ENCODE assay signal across 21 cellular contexts in the genomic region with DNA sequence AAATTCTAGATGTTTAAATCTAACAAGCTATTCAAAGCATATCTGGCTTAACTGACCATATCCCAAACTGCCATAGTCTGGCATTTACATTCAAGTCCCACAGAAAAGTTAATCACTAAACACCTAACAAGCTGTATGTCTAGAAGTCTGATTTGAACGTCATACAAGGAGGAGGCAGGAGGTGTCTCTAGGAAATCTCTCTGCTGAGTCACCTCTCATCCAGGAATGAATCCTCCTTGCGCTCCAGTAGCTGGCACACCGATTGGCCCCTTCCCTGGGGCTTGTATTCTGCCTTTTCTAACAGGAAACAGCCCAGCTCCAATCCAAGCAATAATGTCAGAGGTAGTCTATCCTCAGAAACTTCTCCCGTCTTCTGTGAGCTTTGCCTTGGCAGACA. TPM values are rescaled to one million over a fixed set of nuclear protein-coding genes. Genes with fewer than 3 reads are reported as not detected.
DNase-seq lines count a peak whose midpoint lies in the region; ATAC-seq, FAIRE-seq and TF ChIP-seq lines count a peak whose summit lies in the region.
"Had no signal": no experiment of that assay in that cellular context is flagged by ENCODE, and none has a peak within 500 bp of the region (broad histone marks: within the 10 kb centered on the region; RNA-seq: fewer than 3 reads in every experiment).

No MANE protein-coding gene starts in this region.

- H4K91ac ChIP-seq in IMR-90 (ENCODE audit: insufficient read depth, low read depth, low read length): no peak overlapping the region

- no peak for TF ChIP-seq POLR2A in A549 (IDR thresholded peaks at IDR 0.05; ENCODE audit: low read length)
- TF ChIP-seq POLR2A in IMR-90 (IDR thresholded peaks at IDR 0.05; ENCODE audit: low read depth, low read length): no peak

- DNase-seq in A549 (ENCODE audit: low read depth in 1 of 2, low spot score in 1 of 2) (peak; percentile 20 to 35), IMR-90 (peak; percentile 70), mammary epithelial cell (peak; percentile 27), head of caudate nucleus (peak in 25 of 42 donors; percentile 26 to 83 (median 57)), NCI-H187 treated with DMSO at 0.1 percent for 48 hours (lab: John Stamatoyannopoulos, UW) (no peak), SW 1271 (lab: John Stamatoyannopoulos, UW) (no peak), natural killer cell (no peak), endothelial cell (ENCODE audit: low spot score) (no peak)
- DNase-seq: activated CD4-positive, alpha-beta T cell treated with anti-CD3 and anti-CD28 coated beads for 48 hours; activated T-cell treated with anti-CD3 and anti-CD28 coated beads, Interleukin-2, amount 50 U/mL, for 1 hour; GDM1; heart right ventricle; left cardiac atrium; NCI-H1436; NCI-H446; stimulated activated CD4-positive, alpha-beta T cell treated with anti-CD3 and anti-CD28 coated beads, Interleukin-4, amount 100 ng/mL, for 4 hours; tibial artery had no signal

- no peaks in the 10 kb centered on the region for H3K27me3 Mint-ChIP-seq in natural killer cell (ENCODE audit: low read depth in 2 of 2)
- H3K27me3 Mint-ChIP-seq in endothelial cell (ENCODE audit: unreplicated experiment): no peaks in the 10 kb centered on the region

- no peak overlapping the region for H4K8ac ChIP-seq in IMR-90 (ENCODE audit: low read depth in 2 of 2, low read length in 2 of 2)

- H3K4me1 ChIP-seq in A549 (peaks cover 5% of the 10 kb centered on the region; the same call in 1 of the 3 replicates), IMR-90 (ENCODE audit: control insufficient read depth, insufficient read depth, low read length) (peaks cover 3% of the 10 kb centered on the region; the same call in 1 of the 2 replicates), mammary epithelial cell (ENCODE audit: insufficient read depth, low read length) (no peaks in the 10 kb centered on the region)
- H3K4me1 ChIP-seq: heart right ventricle had no signal

- H3K4ac ChIP-seq in IMR-90 (ENCODE audit: low read depth, low read length): no peak overlapping the region

- no peak overlapping the region for H4K5ac ChIP-seq in IMR-90 (ENCODE audit: low read depth, low read length)

- H3K4me1 Mint-ChIP-seq in natural killer cell (peaks cover 10% of the 10 kb centered on the region in 2 donors), endothelial cell (ENCODE audit: unreplicated experiment) (peaks cover 7% of the 10 kb centered on the region)
- H3K4me1 Mint-ChIP-seq: activated naive CD4-positive, alpha-beta T cell treated with anti-CD3 and anti-CD28 coated beads, Interleukin-2, amount 50 U/mL, for 24 hours had no signal

- no peak overlapping the region for H2AK5ac ChIP-seq in IMR-90 (ENCODE audit: low read depth, low read length)

- H3K4me2 ChIP-seq in A549 (no peak overlapping the region; the same call in 2 of the 3 replicates), IMR-90 (ENCODE audit: low read depth, low read length) (no peak overlapping the region), mammary epithelial cell (ENCODE audit: insufficient read depth, low read depth, low read length) (no peak overlapping the region)
- H3K4me2 ChIP-seq: KMS-11 had no signal

- H3K9me3 ChIP-seq in A549 (no peaks in the 10 kb centered on the region), IMR-90 (ENCODE audit: control insufficient read depth, insufficient read depth, low read length) (no peaks in the 10 kb centered on the region), mammary epithelial cell (replicated peaks; ENCODE audit: insufficient read depth, low read length) (no peaks in the 10 kb centered on the region)
- H3K9me3 ChIP-seq: heart right ventricle, tibial artery had no signal

- H3K14ac ChIP-seq in IMR-90 (replicated peaks; ENCODE audit: low read depth, low read length): no peak overlapping the region

- H3K9me3 Mint-ChIP-seq in natural killer cell (no peaks in the 10 kb centered on the region), endothelial cell (ENCODE audit: unreplicated experiment) (no peaks in the 10 kb centered on the region)
- H3K9me3 Mint-ChIP-seq: activated naive CD4-positive, alpha-beta T cell treated with anti-CD3 and anti-CD28 coated beads, Interleukin-2, amount 50 U/mL, for 24 hours had no signal

- TF ChIP-seq RAD21 in A549 (conservative IDR thresholded peaks at IDR 0.05 in 1 of 2, IDR thresholded peaks at IDR 0.05 in 1 of 2): no peak
- no peak for TF ChIP-seq RAD21 in IMR-90 (IDR thresholded peaks at IDR 0.05; ENCODE audit: low read length)

- H2BK5ac ChIP-seq in IMR-90 (ENCODE audit: low read depth, low read length, poor library complexity, severe bottlenecking): no peak overlapping the region

- H2AK9ac ChIP-seq in IMR-90 (replicated peaks; ENCODE audit: low read depth, low read length, poor library complexity): no peak overlapping the region

- no peak overlapping the region for H3K23ac ChIP-seq in IMR-90 (ENCODE audit: low read depth, low read length)

- no peak overlapping the region for H2BK20ac ChIP-seq in IMR-90 (ENCODE audit: low read depth, low read length)

- no peak overlapping the region for H2AFZ ChIP-seq in IMR-90 (replicated peaks; ENCODE audit: low read length, poor library complexity)
- H2AFZ ChIP-seq in mammary epithelial cell (ENCODE audit: low read depth, low read length): no peak overlapping the region

- WGBS in A549 (ENCODE audit: missing lambda C conversion rate): 25% methylated on average over 4 of the region's 4 CpGs
- WGBS in IMR-90 (ENCODE audit: extremely low coverage in 2 of 2, insufficient read length in 1 of 2), 2 experiments: no CpG with 5 or more reads among the region's 4 CpGs
- 83% methylated on average over 4 of the region's 4 CpGs for WGBS in mammary epithelial cell (ENCODE audit: low coverage, missing lambda C conversion rate)

- dilution Hi-C loops in IMR-90 (cut with HindIII; ENCODE audit: low sequenced_read_pairs, unreplicated experiment): no loop called here
- dilution Hi-C loops in mammary epithelial cell (cut with HindIII; ENCODE audit: low sequenced_read_pairs): no loop called here

- H3K27me3 ChIP-seq in IMR-90 (ENCODE audit: control insufficient read depth, insufficient read depth, low read length): no peaks in the 10 kb centered on the region
- H3K27me3 ChIP-seq in mammary epithelial cell (ENCODE audit: insufficient read depth, low read length): no peaks in the 10 kb centered on the region
- H3K27me3 ChIP-seq: heart right ventricle, tibial artery had no signal

- no peak overlapping the region for H2BK120ac ChIP-seq in IMR-90 (ENCODE audit: low read depth, low read length)

- no peak overlapping the region for H3K27ac ChIP-seq in A549
- H3K27ac ChIP-seq in IMR-90 (ENCODE audit: insufficient read depth, low read length): no peak overlapping the region
- no peak overlapping the region for H3K27ac ChIP-seq in mammary epithelial cell (ENCODE audit: insufficient read depth, low read depth, low read length)
- H3K27ac ChIP-seq: heart right ventricle, KMS-11, tibial artery had no signal

- TF ChIP-seq EP300 in A549 (IDR thresholded peaks at IDR 0.05): no peak

- H3K79me1 ChIP-seq in IMR-90 (ENCODE audit: low read depth in 1 of 2, low read length in 2 of 2): no peaks in the 10 kb centered on the region

- H3K36me3 ChIP-seq in IMR-90 (ENCODE audit: control insufficient read depth, insufficient read depth, low read length) (peaks cover 1% of the 10 kb centered on the region; the same call in 1 of the 2 replicates), mammary epithelial cell (ENCODE audit: insufficient read depth, low read length) (peaks cover 13% of the 10 kb centered on the region)
- H3K36me3 ChIP-seq: heart right ventricle had no signal

- no peak for FAIRE-seq in A549 (lab: Jason Lieb, UNC)
- FAIRE-seq: endothelial cell of umbilical vein had no signal

- peak overlapping the region in 1 of 2 donors; percentile 19 for H3K27ac Mint-ChIP-seq in natural killer cell
- no peak overlapping the region for H3K27ac Mint-ChIP-seq in endothelial cell (ENCODE audit: unreplicated experiment)
- H3K27ac Mint-ChIP-seq: activated naive CD4-positive, alpha-beta T cell treated with anti-CD3 and anti-CD28 coated beads, Interleukin-2, amount 50 U/mL, for 24 hours had no signal

- H2BK15ac ChIP-seq in IMR-90 (ENCODE audit: low read depth, low read length): no peak overlapping the region

- H3K36me3 Mint-ChIP-seq in natural killer cell (no peaks in the 10 kb centered on the region), endothelial cell (ENCODE audit: low read depth, unreplicated experiment) (no peaks in the 10 kb centered on the region)
- H3K36me3 Mint-ChIP-seq: activated naive CD4-positive, alpha-beta T cell treated with anti-CD3 and anti-CD28 coated beads, Interleukin-2, amount 50 U/mL, for 24 hours had no signal

- no peaks in the 10 kb centered on the region for H4K20me1 ChIP-seq in IMR-90 (ENCODE audit: insufficient read depth, low read length)
- H4K20me1 ChIP-seq in mammary epithelial cell (ENCODE audit: insufficient read depth, low read length): no peaks in the 10 kb centered on the region

- CTCF ChIA-PET in A549 (lab: Yijun Ruan, JAX): no interaction called here
- CTCF ChIA-PET in IMR-90 (lab: Yijun Ruan, JAX): no interaction called here
- CTCF ChIA-PET in mammary epithelial cell (lab: Charles Lee; ENCODE audit: low non-redundant PET): no interaction called here

- TF ChIP-seq CTCF in A549 (IDR thresholded peaks at IDR 0.05) (no peak), IMR-90 (conservative IDR thresholded peaks at IDR 0.05; ENCODE audit: low read depth, low read length) (no peak), mammary epithelial cell (conservative IDR thresholded peaks at IDR 0.05 in 1 of 2, IDR thresholded peaks at IDR 0.05 in 1 of 2; ENCODE audit: extremely low read depth in 1 of 2, insufficient read depth in 1 of 2, low read depth in 1 of 2, low read length in 2 of 2) (no peak), natural killer cell (IDR thresholded peaks at IDR 0.05) (no peak), endothelial cell (IDR thresholded peaks at IDR 0.05; ENCODE audit: unreplicated experiment) (no peak)

- H3K9ac ChIP-seq in IMR-90 (ENCODE audit: low read depth, low read length): no peak overlapping the region
- no peak overlapping the region for H3K9ac ChIP-seq in mammary epithelial cell (ENCODE audit: insufficient read depth, low read length)
- H3K9ac ChIP-seq: KMS-11 had no signal

- no peak overlapping the region for H3K4me3 Mint-ChIP-seq in natural killer cell
- no peak overlapping the region for H3K4me3 Mint-ChIP-seq in endothelial cell (ENCODE audit: unreplicated experiment)
- H3K4me3 Mint-ChIP-seq: activated naive CD4-positive, alpha-beta T cell treated with anti-CD3 and anti-CD28 coated beads, Interleukin-2, amount 50 U/mL, for 24 hours had no signal

- H3K79me2 ChIP-seq in mammary epithelial cell (ENCODE audit: insufficient read depth, low read length): no peaks in the 10 kb centered on the region

- in situ Hi-C loops in IMR-90 (cut with MboI; ENCODE audit: low sequenced_read_pairs) (no loop called here), mammary epithelial cell (cut with MboI; ENCODE audit: low sequenced_read_pairs in 2 of 2) (no loop called here)

- BruUV-seq in IMR-90 (replicated peaks; lab: Mats Ljungman, UMichigan): no TSS peak
- no TSS peak for BruUV-seq in mammary epithelial cell (replicated peaks; lab: Mats Ljungman, UMichigan)

- POLR2A ChIA-PET in A549 (lab: Yijun Ruan, JAX) (no interaction called here), IMR-90 (lab: Charles Lee; ENCODE audit: unreplicated experiment) (no interaction called here)

- no peak overlapping the region for H3K18ac ChIP-seq in IMR-90 (ENCODE audit: low read depth, low read length)

- H3K56ac ChIP-seq in IMR-90 (ENCODE audit: extremely low read depth, insufficient read depth, low read length): no peak overlapping the region

- ATAC-seq in A549: peak; percentile 68 to 78; a peak in 5 of 6 replicates
- peak; percentile 70 for ATAC-seq in IMR-90 (ENCODE audit: low read depth)
- ATAC-seq in natural killer cell: no peak
- ATAC-seq: HCT116, heart right ventricle had no signal

- H3K4me3 ChIP-seq in A549 (no peak overlapping the region), IMR-90 (ENCODE audit: insufficient read depth, low read depth, low read length) (no peak overlapping the region), mammary epithelial cell (replicated peaks in 1 of 3; ENCODE audit: insufficient read depth in 1 of 3, low read depth in 2 of 3, low read length in 3 of 3) (no peak overlapping the region)
- H3K4me3 ChIP-seq: heart right ventricle, tibial artery had no signal

- H3K9me1 ChIP-seq in IMR-90 (ENCODE audit: insufficient read depth, low read length): peaks cover 2% of the 10 kb centered on the region; the same call in 1 of the 2 replicates

- intact Hi-C loops in IMR-90 (cut with micrococcal nuclease): no loop called here
- intact Hi-C loops in mammary epithelial cell (cut with micrococcal nuclease): no loop called here
- intact Hi-C loops in head of caudate nucleus (cut with DNase I): no loop called here
- intact Hi-C loops in natural killer cell (cut with micrococcal nuclease): no loop called here

RNA-seq across cellular contexts. Expression of a gene that starts 31.8 kb away (rescaled TPM):
- 0.94 and 1.00 TPM in 2 replicates for polyA plus RNA-seq in A549 (2011; rRNA removed)
- 0.22 and 0.34 TPM in 2 replicates for polyA plus RNA-seq in A549 (2012; cell fraction: cytosol; rRNA removed)
- 0.13 and 0.21 TPM in 2 replicates for polyA plus RNA-seq in A549 (2012; cell fraction: nucleus; rRNA removed)
- 0.32 to 0.51 TPM (median 0.46 TPM) in 3 replicates for polyA plus RNA-seq in A549 (2017; fragmentation: RNase III; extraction: RNeasy Plus Mini Kit Qiagen cat#74134 plus additional on column Dnase treatment)
- 0.79 TPM in 1 of 2 replicates, not detected in the other for polyA minus RNA-seq in A549 (2011; rRNA and poly(A)+ RNA removed)
- 33.9 and 34.4 TPM in 2 replicates for total RNA-seq in IMR-90 (2012; rRNA removed)
- 29.8 and 35.5 TPM in 2 replicates for polyA plus RNA-seq in IMR-90 (2012; rRNA removed)
- 24.1 and 40.6 TPM in 2 replicates for polyA plus RNA-seq in IMR-90 (2012; cell fraction: cytosol; rRNA removed)
- 11.1 and 35.1 TPM in 2 replicates for polyA plus RNA-seq in IMR-90 (2012; cell fraction: nucleus; rRNA removed; ENCODE audit: low replicate concordance)
- 100 to 1,000 TPM in 1 of 2 donors, 10 to 100 TPM in 1; 82.2 to 230 TPM for total RNA-seq in mammary epithelial cell
- 138 TPM for polyA plus RNA-seq in mammary epithelial cell
- 120 TPM for polyA minus RNA-seq in mammary epithelial cell
- total RNA-seq in natural killer cell: 100 to 1,000 TPM in 1 of 3 donors, 10 to 100 TPM in 2; 41.4 to 110 (median 56.2) TPM
- 56.0 TPM for total RNA-seq in endothelial cell (ENCODE audit: unreplicated experiment)

Comparison
In these comparisons a context has a peak if more than half of its experiments do, and no peak if none do; other contexts are left out.
1. ATAC-seq: peak in A549 (2 of 2) and IMR-90 (single experiment); none in natural killer cell (0 of 3).
2. DNase-seq: peak in A549 (2 of 2), IMR-90 (single experiment), mammary epithelial cell (single experiment) and head of caudate nucleus (25 of 42); none in NCI-H187 treated with DMSO at 0.1 percent for 48 hours (single experiment), SW 1271 (0 of 2), natural killer cell (single experiment) and endothelial cell (single experiment).